In the genomic region with DNA sequence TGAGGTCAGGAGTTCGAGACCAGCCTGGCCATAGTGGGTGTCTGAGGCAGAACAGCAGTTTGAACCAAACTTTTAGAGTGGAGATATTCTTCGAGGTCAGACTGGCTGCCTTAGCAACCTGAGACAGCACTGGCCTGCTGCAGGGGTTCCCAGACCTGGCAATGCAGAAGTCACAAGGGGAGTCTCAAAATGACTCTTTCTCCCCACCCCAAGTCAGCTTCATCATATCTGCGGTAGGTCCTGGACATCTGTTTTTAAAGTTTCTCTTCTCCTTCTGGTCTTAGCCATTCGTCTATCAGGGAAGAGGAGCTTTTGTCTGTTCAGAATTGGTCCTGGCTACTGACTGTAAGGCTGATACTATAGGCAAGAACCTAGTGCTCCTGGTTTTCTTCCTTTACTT, we compare ENCODE assay signal across 13 cellular contexts.
"Had no signal": no experiment of that assay in that cellular context is flagged by ENCODE, and none has a peak within 500 bp of the region (broad histone marks: within the 10 kb centered on the region; RNA-seq: fewer than 3 reads in every experiment).

No MANE protein-coding gene starts in this region.

- H3K27me3 ChIP-seq: foreskin keratinocyte, pancreas had no signal

- H3K9me3 ChIP-seq: pancreas, tibial artery had no signal

- H3K27ac Mint-ChIP-seq: activated CD4-positive, alpha-beta T cell treated with anti-CD3 and anti-CD28 coated beads, Interleukin-2, amount 10 ng/mL, durations not matched to agents 7 days and 5 days; activated naive CD4-positive, alpha-beta T cell treated with anti-CD3 and anti-CD28 coated beads for 36 hours; activated T-helper 17 cell treated with anti-CD3 and anti-CD28 coated beads, Interleukin-2, amount 50 U/mL, for 72 hours had no signal

- H3K27ac ChIP-seq: foreskin keratinocyte, pancreas, tibial artery had no signal

- H3K4me1 Mint-ChIP-seq: activated CD4-positive, alpha-beta T cell treated with anti-CD3 and anti-CD28 coated beads, Interleukin-2, amount 10 ng/mL, durations not matched to agents 7 days and 5 days; activated T-helper 17 cell treated with anti-CD3 and anti-CD28 coated beads, Interleukin-2, amount 50 U/mL, for 72 hours had no signal

- H3K4me3 Mint-ChIP-seq: activated CD4-positive, alpha-beta T cell treated with anti-CD3 and anti-CD28 coated beads, Interleukin-2, amount 10 ng/mL, durations not matched to agents 7 days and 5 days; activated naive CD4-positive, alpha-beta T cell treated with anti-CD3 and anti-CD28 coated beads for 36 hours; activated T-helper 17 cell treated with anti-CD3 and anti-CD28 coated beads, Interleukin-2, amount 50 U/mL, for 72 hours; neural crest cell had no signal

- H3K4me1 ChIP-seq: pancreas, tibial artery had no signal

- H3K9me3 Mint-ChIP-seq: activated CD4-positive, alpha-beta T cell treated with anti-CD3 and anti-CD28 coated beads, Interleukin-2, amount 10 ng/mL, durations not matched to agents 7 days and 5 days; activated naive CD4-positive, alpha-beta T cell treated with anti-CD3 and anti-CD28 coated beads for 36 hours; activated T-helper 17 cell treated with anti-CD3 and anti-CD28 coated beads, Interleukin-2, amount 50 U/mL, for 72 hours; neural crest cell had no signal

- H3K4me3 ChIP-seq: pancreas, tibial artery had no signal

- ATAC-seq: activated T-helper 17 cell treated with anti-CD3 and anti-CD28 coated beads, Interleukin-2, amount 50 U/mL, for 72 hours; foreskin keratinocyte; pancreas had no signal

- DNase-seq: activated CD4-positive, alpha-beta T cell treated with anti-CD3 and anti-CD28 coated beads, Interleukin-2, amount 10 ng/mL, durations not matched to agents 7 days and 5 days; activated CD4-positive, CD25-positive, alpha-beta regulatory T cell; activated CD8-positive, alpha-beta memory T cell treated with anti-CD3 and anti-CD28 coated beads for 24 hours; activated naive CD4-positive, alpha-beta T cell treated with anti-CD3 and anti-CD28 coated beads for 36 hours; foreskin keratinocyte; head of caudate nucleus; mammary epithelial cell; pancreas; retina; stimulated activated CD4-positive, alpha-beta T cell treated with anti-CD3 and anti-CD28 coated beads, Interleukin-4, amount 100 ng/mL, for 4 hours; tibial artery had no signal

- H3K36me3 ChIP-seq: pancreas, tibial artery had no signal
